ENCODE assay signal across 11 cellular contexts in the genomic region with DNA sequence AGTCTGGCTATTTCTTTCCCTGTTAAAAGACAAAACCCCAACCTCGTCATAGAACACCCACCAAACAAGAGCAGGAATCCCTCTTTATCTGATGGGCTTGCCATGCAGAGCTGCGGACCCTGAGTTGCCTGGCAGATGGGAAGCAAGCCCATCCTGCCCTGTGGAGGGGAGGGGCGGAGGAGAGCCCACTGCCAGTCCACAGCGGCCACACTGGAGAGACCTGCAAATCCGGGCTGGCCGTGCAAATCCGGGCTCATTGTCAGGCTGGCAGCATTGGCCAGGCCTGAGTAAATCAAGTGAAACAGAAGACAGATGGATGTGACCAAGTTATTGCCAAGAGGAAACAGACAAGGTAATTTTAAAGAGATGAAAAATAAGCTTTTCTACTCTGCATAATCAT. TPM values are rescaled to one million over a fixed set of nuclear protein-coding genes. Genes with fewer than 3 reads are reported as not detected.
A peak's percentile ranks its signal among the peaks of the same experiment; 100 is the strongest.
DNase-seq lines count a peak whose midpoint lies in the region; ATAC-seq and TF ChIP-seq lines count a peak whose summit lies in the region.
"Had no signal": no experiment of that assay in that cellular context is flagged by ENCODE, and none has a peak within 500 bp of the region (broad histone marks: within the 10 kb centered on the region; RNA-seq: fewer than 3 reads in every experiment).

No MANE protein-coding gene starts in this region.

- intact Hi-C loops in lower lobe of right lung (cut with DNase I) (loop anchor here (5.0 to 10.0 kb wide), 2 partner anchors 171 to 383 kb away; a partner anchor contains a TSS), tibial artery (cut with DNase I; ENCODE audit: low total_unique reads) (loop anchor here (2.0 to 5.0 kb wide), 2 partner anchors 308 to 385 kb away; no protein-coding TSS in a partner anchor)

- H3K4me3 ChIP-seq in lower lobe of right lung (no peak overlapping the region), smooth muscle cell (no peak overlapping the region), tibial artery (no peak overlapping the region)
- H3K4me3 ChIP-seq: esophagus squamous epithelium had no signal

- H3K9me3 ChIP-seq in lower lobe of right lung (no peaks in the 10 kb centered on the region), smooth muscle cell (replicated peaks; ENCODE audit: low read depth) (no peaks in the 10 kb centered on the region), tibial artery (no peaks in the 10 kb centered on the region)
- H3K9me3 ChIP-seq: esophagus squamous epithelium had no signal

- H3F3A ChIP-seq in smooth muscle cell (ENCODE audit: low read depth): peaks cover 12% of the 10 kb centered on the region

- H2AFZ ChIP-seq in smooth muscle cell (ENCODE audit: low read depth): peak overlapping the region; percentile 23

- H3K79me2 ChIP-seq in smooth muscle cell (ENCODE audit: low read depth): no peaks in the 10 kb centered on the region

- H3K4me1 ChIP-seq in lower lobe of right lung (peaks cover 20% of the 10 kb centered on the region), smooth muscle cell (ENCODE audit: low read depth) (peaks cover 15% of the 10 kb centered on the region), tibial artery (no peaks in the 10 kb centered on the region)

- TF ChIP-seq CTCF in lower lobe of right lung (IDR thresholded peaks at IDR 0.05) (no peak), smooth muscle cell (IDR thresholded peaks at IDR 0.05; ENCODE audit: borderline replicate concordance, insufficient read depth, poor library complexity, severe bottlenecking) (no peak), tibial artery (IDR thresholded peaks at IDR 0.05) (no peak)

- no peak overlapping the region for H3K9ac ChIP-seq in smooth muscle cell (ENCODE audit: low read depth)

- peaks cover 5% of the 10 kb centered on the region for H3K36me3 ChIP-seq in lower lobe of right lung
- H3K36me3 ChIP-seq in smooth muscle cell (ENCODE audit: low read depth): no peaks in the 10 kb centered on the region
- H3K36me3 ChIP-seq in tibial artery: peaks cover 0 to 4% (median 0%) of the 10 kb centered on the region in 3 donors

- DNase-seq in NCI-H446 treated with DMSO at 0.1 percent for 48 hours (lab: John Stamatoyannopoulos, UW) (peak; percentile 51), amygdala (lab: John Stamatoyannopoulos, UW) (peak in 30 of 56 donors; percentile 6 to 65 (median 26)), lower lobe of right lung (no peak), smooth muscle cell (lab: John Stamatoyannopoulos, UW; ENCODE audit: unreplicated experiment) (no peak), tibial artery (no peak), NCI-H510A treated with DMSO at 0.1 percent for 48 hours (lab: John Stamatoyannopoulos, UW) (no peak)
- DNase-seq: esophagus squamous epithelium; GDM1; NCI-H187; stimulated activated naive B cell treated with anti-CD40 and anti-IgM and Interleukin-4, amounts not matched to agents 10 μg/mL and 1 μg/mL and 100 μg/mL, for 72 hours had no signal

- H3K4me2 ChIP-seq in smooth muscle cell: no peak overlapping the region

- ATAC-seq in lower lobe of right lung: no peak
- ATAC-seq in HG03521 (IDR thresholded peaks at IDR 0.05; ENCODE audit: unreplicated experiment): no peak
- ATAC-seq: stimulated activated naive B cell treated with anti-CD40 and anti-IgM and Interleukin-4, amounts not matched to agents 10 μg/mL and 1 μg/mL and 100 μg/mL, for 72 hours had no signal

- H4K20me1 ChIP-seq in smooth muscle cell (ENCODE audit: low read depth): no peaks in the 10 kb centered on the region

- H3K27me3 ChIP-seq in lower lobe of right lung (ENCODE audit: low read depth) (no peaks in the 10 kb centered on the region), smooth muscle cell (ENCODE audit: low read depth) (no peaks in the 10 kb centered on the region), tibial artery (no peaks in the 10 kb centered on the region)
- H3K27me3 ChIP-seq: esophagus squamous epithelium had no signal

- peak overlapping the region; percentile 31 for H3K27ac ChIP-seq in lower lobe of right lung
- H3K27ac ChIP-seq in smooth muscle cell (ENCODE audit: low read depth): peak overlapping the region; percentile 88
- H3K27ac ChIP-seq in tibial artery: no peak overlapping the region

- WGBS in smooth muscle cell (ENCODE audit: low lambda C conversion rate): 65% methylated on average over 7 of the region's 7 CpGs

RNA-seq across cellular contexts. Expression of a gene that starts 22.0 kb away (rescaled TPM):
- total RNA-seq in lower lobe of right lung (318 TPM), smooth muscle cell (368 and 427 TPM in 2 replicates)
- 498 TPM in 2 replicates for polyA plus RNA-seq in smooth muscle cell

RNA-seq across cellular contexts. Expression of a gene that starts 36.3 kb away (rescaled TPM):
- total RNA-seq in lower lobe of right lung: 481 TPM
- 777 and 802 TPM in 2 replicates for total RNA-seq in smooth muscle cell
- 915 and 953 TPM in 2 replicates for polyA plus RNA-seq in smooth muscle cell

Comparison
In these comparisons a context has a peak if more than half of its experiments do, and no peak if none do; other contexts are left out.
1. DNase-seq: peak in NCI-H446 treated with DMSO at 0.1 percent for 48 hours (single experiment) and amygdala (30 of 56); none in lower lobe of right lung (single experiment), smooth muscle cell (single experiment), tibial artery (0 of 2) and NCI-H510A treated with DMSO at 0.1 percent for 48 hours (single experiment).
2. H3K27ac ChIP-seq: peak in lower lobe of right lung (single experiment) and smooth muscle cell (single experiment); none in tibial artery (0 of 2).